19 cellular contexts compared by ENCODE assay signal in the genomic region with DNA sequence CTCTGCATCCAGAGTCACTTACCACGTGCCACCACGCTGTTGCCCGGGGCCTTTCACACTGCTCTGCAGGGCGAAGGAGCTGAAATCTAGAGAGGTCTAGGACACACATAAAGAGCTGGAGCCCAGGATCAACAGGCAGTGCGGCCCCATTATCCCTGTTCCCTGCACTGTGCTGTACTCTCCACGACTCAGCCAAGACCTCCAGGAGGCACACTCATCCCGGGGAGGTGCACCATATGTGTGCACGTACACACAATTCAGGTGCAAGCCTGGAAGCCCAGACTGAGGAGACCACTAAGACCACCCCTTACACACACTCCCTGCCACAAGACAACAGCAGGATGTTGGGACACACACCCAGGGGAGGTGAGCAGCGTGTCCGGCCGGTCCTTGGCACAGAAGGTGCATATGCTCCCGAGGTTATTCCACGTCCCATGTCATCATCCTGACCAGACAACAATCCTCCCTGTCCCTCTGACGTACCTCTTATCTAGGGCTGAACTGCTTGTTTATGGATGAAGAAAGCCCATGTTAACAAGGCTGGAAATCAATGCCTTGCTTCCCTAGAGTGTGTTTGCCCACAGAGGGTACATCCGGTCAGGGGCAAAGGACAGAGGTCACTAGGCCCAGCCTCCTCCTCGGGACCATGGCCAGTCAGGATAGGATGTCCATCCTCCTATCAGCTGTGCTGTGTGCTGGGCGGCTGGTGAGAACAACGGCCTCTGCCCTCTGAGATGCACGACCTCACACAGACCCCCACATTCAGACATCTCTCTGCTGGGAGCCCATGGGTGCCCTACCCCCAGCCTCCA. TPM values are rescaled to one million over a fixed set of nuclear protein-coding genes. Genes with fewer than 3 reads are reported as not detected.
A peak's percentile ranks its signal among the peaks of the same experiment; 100 is the strongest.
DNase-seq lines count a peak whose midpoint lies in the region; ATAC-seq and TF ChIP-seq lines count a peak whose summit lies in the region.
"Had no signal": no experiment of that assay in that cellular context is flagged by ENCODE, and none has a peak within 500 bp of the region (broad histone marks: within the 10 kb centered on the region; RNA-seq: fewer than 3 reads in every experiment).

No MANE protein-coding gene starts in this region.

- TF ChIP-seq EP300 in suprapubic skin (IDR thresholded peaks at IDR 0.05) = no peak

- no peak overlapping the region for H3K4me3 ChIP-seq in adipocyte (ENCODE audit: low read length)
- no peak overlapping the region for H3K4me3 ChIP-seq in right lobe of liver
- H3K4me3 ChIP-seq in suprapubic skin = no peak overlapping the region
- H3K4me3 ChIP-seq: BLaER1 treated with 17β-estradiol and CSF1 and Interleukin-3, amounts not matched to agents 10 nM and 100 nM; esophagus squamous epithelium had no signal

- H3K27ac ChIP-seq in right lobe of liver (peak overlapping the region; percentile 43 to 95 (median 89)), suprapubic skin (no peak overlapping the region)
- H3K27ac ChIP-seq: BLaER1 treated with 17β-estradiol and CSF1 and Interleukin-3, amounts not matched to agents 10 nM and 100 nM; esophagus squamous epithelium had no signal

- peaks cover 13% of the 10 kb centered on the region for H3K36me3 ChIP-seq in adipocyte (ENCODE audit: control insufficient read depth, insufficient read depth, low read length, severe bottlenecking)
- peaks cover 0 to 2% (median 0%) of the 10 kb centered on the region in 4 donors for H3K36me3 ChIP-seq in right lobe of liver
- peaks cover 4% of the 10 kb centered on the region for H3K36me3 ChIP-seq in suprapubic skin
- H3K36me3 ChIP-seq: BLaER1 treated with 17β-estradiol and CSF1 and Interleukin-3, amounts not matched to agents 10 nM and 100 nM had no signal

- 21% methylated on average over 8 of the region's 19 CpGs for WGBS in right lobe of liver (ENCODE audit: insufficient coverage, low coverage, low lambda C conversion rate, missing lambda C conversion rate)
- WGBS in suprapubic skin = 91% methylated on average over 15 of the region's 19 CpGs

- H3K9me3 ChIP-seq in adipocyte (ENCODE audit: control insufficient read depth, low read length) (no peaks in the 10 kb centered on the region), right lobe of liver (no peaks in the 10 kb centered on the region), suprapubic skin (no peaks in the 10 kb centered on the region)
- H3K9me3 ChIP-seq: BLaER1 treated with 17β-estradiol and CSF1 and Interleukin-3, amounts not matched to agents 10 nM and 100 nM; esophagus squamous epithelium had no signal

- TF ChIP-seq CTCF in right lobe of liver (IDR thresholded peaks at IDR 0.05) (no peak), suprapubic skin (IDR thresholded peaks at IDR 0.05) (no peak)

- ATAC-seq in right lobe of liver (peak; percentile 75 to 87 (median 84)), GM21737 (IDR thresholded peaks at IDR 0.05; ENCODE audit: unreplicated experiment) (no peak)
- ATAC-seq: activated naive CD8-positive, alpha-beta T cell treated with anti-CD3 and anti-CD28 coated beads, Interleukin-2, amount 50 U/mL, for 24 hours; stimulated activated naive CD8-positive, alpha-beta T cell treated with anti-CD3 and anti-CD28 coated beads, Interleukin-15, amount 100 ng/mL, for 72 hours had no signal

- peak; percentile 31 for DNase-seq in HuH-7 (ENCODE audit: low spot score)
- no peak for DNase-seq in adipocyte (ENCODE audit: low read depth)
- peak; percentile 70 to 93 (median 92) for DNase-seq in right lobe of liver
- peak; percentile 38 to 48 for DNase-seq in suprapubic skin (ENCODE audit: low spot score in 2 of 2)
- DNase-seq in NCI-H1694 (lab: John Stamatoyannopoulos, UW) = no peak
- DNase-seq in NCI-H748 (lab: John Stamatoyannopoulos, UW; ENCODE audit: unreplicated experiment) = no peak
- DNase-seq: activated naive CD8-positive, alpha-beta T cell treated with anti-CD3 and anti-CD28 coated beads, Interleukin-2, amount 50 U/mL, for 24 hours; DMS 273 treated with DMSO at 0.1 percent for 48 hours; effector CD4-positive, alpha-beta T cell; esophagus squamous epithelium; mesenchymal stem cell; NCI-H187 treated with DMSO at 0.1 percent for 48 hours; NCI-H510A; SIG-M5 had no signal

- H3K9ac ChIP-seq in adipocyte (ENCODE audit: low read length) = peak overlapping the region; percentile 52
- H3K9ac ChIP-seq: BLaER1 treated with 17β-estradiol and CSF1 and Interleukin-3, amounts not matched to agents 10 nM and 100 nM had no signal

- TF ChIP-seq POLR2A in right lobe of liver (IDR thresholded peaks at IDR 0.05) = no peak
- no peak for TF ChIP-seq POLR2A in suprapubic skin (IDR thresholded peaks at IDR 0.05)

- no peaks in the 10 kb centered on the region for H3K27me3 ChIP-seq in adipocyte (replicated peaks; ENCODE audit: control insufficient read depth, insufficient read depth, low read length)
- no peaks in the 10 kb centered on the region for H3K27me3 ChIP-seq in right lobe of liver
- H3K27me3 ChIP-seq in suprapubic skin = peaks cover 15% of the 10 kb centered on the region
- H3K27me3 ChIP-seq: BLaER1 treated with 17β-estradiol and CSF1 and Interleukin-3, amounts not matched to agents 10 nM and 100 nM had no signal

- intact Hi-C loops in right lobe of liver (cut with DNase I) = loop anchor here in 1 of 2 donors (10.0 kb wide), 1 partner anchor 76 kb away; no protein-coding TSS in a partner anchor

- peaks cover 51% of the 10 kb centered on the region for H3K4me1 ChIP-seq in adipocyte (ENCODE audit: control insufficient read depth, insufficient read depth, low read length)
- H3K4me1 ChIP-seq in right lobe of liver = peaks cover 0 to 53% (median 26%) of the 10 kb centered on the region in 4 donors
- peaks cover 6% of the 10 kb centered on the region for H3K4me1 ChIP-seq in suprapubic skin

RNA-seq across cellular contexts. Expression of a gene that starts 16.1 kb away (rescaled TPM):
- total RNA-seq in right lobe of liver (100 to 1,000 TPM in 2 of 6 experiments, 10 to 100 TPM in 4; 14.4 to 112 (median 89.3) TPM), suprapubic skin (10 to 100 TPM in 3 of 4 donors, 1 to 10 TPM in 1; 7.3 to 19.2 (median 14.3) TPM)
- total RNA-seq: T-helper 2 cell treated with Interferon-gamma antibody and Interleukin-4, amounts not matched to agents 100 ng/mL and 5 ng/mL, for 36 hours had no signal

RNA-seq across cellular contexts. Expression of a gene that starts 53.6 kb away (rescaled TPM):
- total RNA-seq in right lobe of liver (not detected), suprapubic skin (not detected)
- total RNA-seq: esophagus squamous epithelium; glomerular endothelial cell; T-helper 2 cell treated with Interferon-gamma antibody and Interleukin-4, amounts not matched to agents 100 ng/mL and 5 ng/mL, for 36 hours had no signal

Comparison
In these comparisons a context has a peak if more than half of its experiments do, and no peak if none do; other contexts are left out.
1. DNase-seq: peak in HuH-7 (single experiment), right lobe of liver (3 of 3) and suprapubic skin (2 of 2); none in adipocyte (single experiment), NCI-H1694 (single experiment) and NCI-H748 (single experiment).